In the genomic region with DNA sequence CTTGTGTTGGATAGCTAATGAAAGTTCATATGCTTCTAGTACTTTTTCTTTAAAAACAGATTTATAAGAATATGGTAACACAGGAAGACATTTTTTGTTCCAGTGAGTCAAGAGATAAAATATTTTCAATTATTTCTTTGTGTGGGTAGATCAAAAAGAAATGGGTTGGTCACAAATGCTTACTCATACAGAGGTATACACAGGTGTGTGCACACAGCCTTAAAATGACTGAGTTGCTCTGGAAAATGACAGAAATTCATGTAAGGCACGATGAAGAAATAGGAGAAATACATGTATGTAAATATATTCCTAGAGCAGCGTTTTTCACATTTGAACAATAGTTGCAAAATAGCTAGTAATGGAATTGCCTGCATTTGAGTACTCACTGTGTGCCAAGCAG, we compare ENCODE assay signal across 16 cellular contexts.
DNase-seq lines count a peak whose midpoint lies in the region; ATAC-seq, FAIRE-seq and TF ChIP-seq lines count a peak whose summit lies in the region.
"Had no signal": no experiment of that assay in that cellular context is flagged by ENCODE, and none has a peak within 500 bp of the region (broad histone marks: within the 10 kb centered on the region; RNA-seq: fewer than 3 reads in every experiment).

No MANE protein-coding gene starts in this region.

- H3K4me1 ChIP-seq in SK-N-SH (ENCODE audit: control insufficient read depth in 1 of 2, insufficient read depth in 2 of 2, low read depth in 1 of 2, low read length in 1 of 2) (peaks cover 13 to 39% of the 10 kb centered on the region in 2 experiments; a peak in 3 of 4 replicates), K562 (replicated peaks in 1 of 2; ENCODE audit: control insufficient read depth in 2 of 2, insufficient read depth in 2 of 2, low read length in 2 of 2) (peaks cover 11 to 55% of the 10 kb centered on the region in 2 experiments), foreskin keratinocyte (peaks cover 38% of the 10 kb centered on the region), smooth muscle cell (ENCODE audit: low read depth) (peaks cover 31% of the 10 kb centered on the region)

- TF ChIP-seq CTCF in SK-N-SH (IDR thresholded peaks at IDR 0.05) (no peak), K562 (IDR thresholded peaks at IDR 0.05 in 2 of 3, conservative IDR thresholded peaks at IDR 0.05 in 1 of 3; ENCODE audit: insufficient read depth in 2 of 3, low read depth in 1 of 3, low read length in 3 of 3) (no peak), foreskin keratinocyte (conservative IDR thresholded peaks at IDR 0.05) (no peak), smooth muscle cell (IDR thresholded peaks at IDR 0.05; ENCODE audit: borderline replicate concordance, insufficient read depth, poor library complexity, severe bottlenecking) (no peak)

- no peaks in the 10 kb centered on the region for H3K9me1 ChIP-seq in K562 (ENCODE audit: control insufficient read depth, insufficient read depth, low read length)

- H3K27ac ChIP-seq in SK-N-SH (ENCODE audit: low read depth in 2 of 2, low read length in 1 of 2): peak overlapping the region; percentile 84 to 86; a peak in 3 of 4 replicates
- H3K27ac ChIP-seq in K562 (ENCODE audit: extremely low read depth, low read depth, low read length): peak overlapping the region; percentile 53; the same call in 1 of the 3 replicates
- H3K27ac ChIP-seq in foreskin keratinocyte: no peak overlapping the region
- H3K27ac ChIP-seq in smooth muscle cell (ENCODE audit: low read depth): peak overlapping the region; percentile 38
- H3K27ac ChIP-seq: upper lobe of right lung had no signal

- POLR2A ChIA-PET in SK-N-SH (lab: Yijun Ruan, JAX) (interaction anchor here (0.7 kb wide), 1 partner anchor 131 kb away, joined by 3 read pairs; no protein-coding TSS in a partner anchor), K562 (lab: Yijun Ruan, JAX) (interaction anchor here (1.1 to 2.6 kb wide), 4 partner anchors 10 to 68 kb away, joined by 3 to 11 read pairs (median 8); no protein-coding TSS in a partner anchor)

- H3K9me3 ChIP-seq in SK-N-SH (no peaks in the 10 kb centered on the region), K562 (replicated peaks; ENCODE audit: control insufficient read depth, insufficient read depth, low read depth, low read length) (no peaks in the 10 kb centered on the region), smooth muscle cell (replicated peaks; ENCODE audit: low read depth) (no peaks in the 10 kb centered on the region)
- H3K9me3 ChIP-seq: upper lobe of right lung had no signal

- H4K20me1 ChIP-seq in SK-N-SH (ENCODE audit: insufficient read depth): no peaks in the 10 kb centered on the region
- H4K20me1 ChIP-seq in K562 (replicated peaks; ENCODE audit: control insufficient read depth, insufficient read depth, low read length): peaks cover 5% of the 10 kb centered on the region; the same call in 1 of the 2 replicates
- H4K20me1 ChIP-seq in smooth muscle cell (ENCODE audit: low read depth): no peaks in the 10 kb centered on the region

- CTCF ChIA-PET in SK-N-SH (lab: Yijun Ruan, JAX): interaction anchor here (0.7 to 5.5 kb wide), 7 partner anchors 17 to 110 kb away, joined by 3 to 54 read pairs (median 6); no protein-coding TSS in a partner anchor
- CTCF ChIA-PET in K562 (lab: Yijun Ruan, JAX; ENCODE audit: low intra/inter-chr PET ratio): no interaction called here

- H2AFZ ChIP-seq in SK-N-SH (ENCODE audit: low read depth) (peak overlapping the region; percentile 73; the same call in 1 of the 2 replicates), K562 (ENCODE audit: low read depth, low read length) (no peak overlapping the region), smooth muscle cell (ENCODE audit: low read depth) (no peak overlapping the region)

- TF ChIP-seq RAD21 in SK-N-SH (IDR thresholded peaks at IDR 0.05; ENCODE audit: low read length): no peak
- TF ChIP-seq RAD21 in K562 (CRISPR knock-in tag; conservative IDR thresholded peaks at IDR 0.05 in 1 of 2, IDR thresholded peaks at IDR 0.05 in 1 of 2): no peak

- H3K79me2 ChIP-seq in SK-N-SH (ENCODE audit: insufficient read depth): peaks cover 36% of the 10 kb centered on the region
- peaks cover 95% of the 10 kb centered on the region for H3K79me2 ChIP-seq in K562 (ENCODE audit: control insufficient read depth, insufficient read depth, low read length)
- peaks cover 62% of the 10 kb centered on the region for H3K79me2 ChIP-seq in smooth muscle cell (ENCODE audit: low read depth)

- TF ChIP-seq POLR2A in K562 (conservative IDR thresholded peaks at IDR 0.05): no peak

- peak overlapping the region; percentile 80; the same call in 1 of the 2 replicates for H3K4me2 ChIP-seq in SK-N-SH
- H3K4me2 ChIP-seq in K562 (ENCODE audit: insufficient read depth, low read length): peak overlapping the region; percentile 81; the same call in 1 of the 2 replicates
- H3K4me2 ChIP-seq in smooth muscle cell: peak overlapping the region; percentile 84

- DNase-seq in SK-N-SH (no peak), K562 (ENCODE audit: extremely low read depth in 1 of 4, low spot score in 3 of 4) (no peak), foreskin keratinocyte (peak in 1 of 2 donors; percentile 61), smooth muscle cell (lab: John Stamatoyannopoulos, UW; ENCODE audit: unreplicated experiment) (no peak), NCI-H2196 (lab: John Stamatoyannopoulos, UW; ENCODE audit: unreplicated experiment) (no peak)
- no peak for DNase-seq in activated effector memory CD4-positive, alpha-beta T cell treated with Interleukin-2 at 50 U/mL for 16 hours
- no peak for DNase-seq in stimulated activated naive CD4-positive, alpha-beta T cell (lab: John Stamatoyannopoulos, UW)
- DNase-seq: activated CD4-positive, CD25-positive, alpha-beta regulatory T cell treated with anti-CD3 and anti-CD28 coated beads, Interleukin-2, amount 50 U/mL, for 72 hours; activated CD8-positive, alpha-beta memory T cell treated with anti-CD3 and anti-CD28 coated beads for 24 hours; activated naive CD4-positive, alpha-beta T cell treated with anti-CD3 and anti-CD28 coated beads for 36 hours; activated T-cell treated with anti-CD3 and anti-CD28 coated beads, Interleukin-2, amount 50 U/mL, for 24 hours; naive thymus-derived CD4-positive, alpha-beta T cell; stimulated activated CD8-positive, alpha-beta memory T cell treated with anti-CD3 and anti-CD28 coated beads, Interleukin-4, amount 100 ng/mL, for 48 hours; upper lobe of right lung had no signal

- intact Hi-C loops in K562 (cut with micrococcal nuclease): loop anchor here (5.0 to 10.0 kb wide), 2 partner anchors 157 to 804 kb away; a partner anchor contains a TSS

- H3K9ac ChIP-seq in SK-N-SH (peak overlapping the region; percentile 68; the same call in 1 of the 2 replicates), K562 (ENCODE audit: insufficient read depth in 1 of 2, low read depth in 2 of 2, low read length in 2 of 2) (peak overlapping the region in 1 of 2 experiments; percentile 35; a peak in 2 of 4 replicates), smooth muscle cell (ENCODE audit: low read depth) (peak overlapping the region; percentile 70)
- H3K9ac ChIP-seq: parathyroid adenoma had no signal

- no peak overlapping the region; a peak in 1 of 4 replicates for H3K4me3 ChIP-seq in SK-N-SH (ENCODE audit: low read depth in 2 of 2, low read length in 1 of 2)
- no peak overlapping the region for H3K4me3 ChIP-seq in K562
- no peak overlapping the region for H3K4me3 ChIP-seq in smooth muscle cell

- in situ Hi-C loops in K562 (cut with MboI): no loop called here

- ATAC-seq in SK-N-SH treated with all-trans-retinoic acid at 6 μM for 48 hours (no peak), K562 (no peak), foreskin keratinocyte (peak; percentile 74)
- ATAC-seq: naive thymus-derived CD4-positive, alpha-beta T cell had no signal

- no peaks in the 10 kb centered on the region for H3K9me2 ChIP-seq in SK-N-SH

- H3F3A ChIP-seq in SK-N-SH (replicated peaks; ENCODE audit: insufficient read depth): peaks cover 4% of the 10 kb centered on the region
- peaks cover 3% of the 10 kb centered on the region for H3F3A ChIP-seq in smooth muscle cell (ENCODE audit: low read depth)

- H3K27me3 ChIP-seq in SK-N-SH (ENCODE audit: insufficient read depth) (no peaks in the 10 kb centered on the region), K562 (ENCODE audit: control insufficient read depth in 2 of 2, insufficient read depth in 2 of 2, low read length in 2 of 2) (no peaks in the 10 kb centered on the region), foreskin keratinocyte (no peaks in the 10 kb centered on the region), smooth muscle cell (ENCODE audit: low read depth) (no peaks in the 10 kb centered on the region)
- H3K27me3 ChIP-seq: upper lobe of right lung had no signal

- FAIRE-seq in K562 (lab: Jason Lieb, UNC): no peak

- H3K36me3 ChIP-seq in SK-N-SH (replicated peaks in 1 of 2; ENCODE audit: control insufficient read depth in 1 of 2, insufficient read depth in 2 of 2, low read length in 1 of 2): no peaks in the 10 kb centered on the region
- H3K36me3 ChIP-seq in K562 (ENCODE audit: control insufficient read depth, insufficient read depth, low read length): peaks cover 26% of the 10 kb centered on the region; the same call in 2 of the 3 replicates
- no peaks in the 10 kb centered on the region for H3K36me3 ChIP-seq in smooth muscle cell (ENCODE audit: low read depth)
- H3K36me3 ChIP-seq: upper lobe of right lung had no signal

- no peak for TF ChIP-seq EP300 in SK-N-SH (IDR thresholded peaks at IDR 0.05; ENCODE audit: borderline replicate concordance in 1 of 2, low read depth in 1 of 2, low read length in 1 of 2)
- no peak for TF ChIP-seq EP300 in K562 (IDR thresholded peaks at IDR 0.05; ENCODE audit: low read length)

- WGBS in SK-N-SH (ENCODE audit: low lambda C conversion rate): 96% methylated on average over 2 of the region's 2 CpGs
- 45% methylated on average over 2 of the region's 2 CpGs for WGBS in K562 (ENCODE audit: insufficient coverage, low coverage, missing lambda C conversion rate)
- 97% methylated on average over 2 of the region's 2 CpGs for WGBS in smooth muscle cell (ENCODE audit: low lambda C conversion rate)

- BruUV-seq in K562 (replicated peaks; lab: Mats Ljungman, UMichigan): no TSS peak

TF ChIP-seq in SK-N-SH, 30 proteins besides CTCF, POLR2A, EP300 and RAD21 (continues in another document):
- no peak for TF ChIP-seq SMC3 (IDR thresholded peaks at IDR 0.05; ENCODE audit: low read depth, low read length)
- TF ChIP-seq GATA2 (CRISPR knock-in tag; IDR thresholded peaks at IDR 0.05): no peak

TF ChIP-seq in SK-N-SH treated with all-trans-retinoic acid at 6 μM for 48 hours, 23 proteins besides CTCF, POLR2A, EP300 and RAD21 (continues in another document):
- TF ChIP-seq ISL1 (CRISPR knock-in tag; IDR thresholded peaks at IDR 0.05) (no peak), ZFP30 (CRISPR knock-in tag; IDR thresholded peaks at IDR 0.05) (no peak), ZFP3 (CRISPR knock-in tag; IDR thresholded peaks at IDR 0.05) (no peak), ZNF8 (CRISPR knock-in tag; IDR thresholded peaks at IDR 0.05) (no peak)

TF ChIP-seq in K562, 482 proteins besides CTCF, POLR2A, EP300 and RAD21 (continues in another document):
- TF ChIP-seq NONO (IDR thresholded peaks at IDR 0.05; ENCODE audit: low read depth in 2 of 2, low read length in 1 of 2): no peak
